9 cellular contexts compared by ENCODE assay signal in the genomic region with DNA sequence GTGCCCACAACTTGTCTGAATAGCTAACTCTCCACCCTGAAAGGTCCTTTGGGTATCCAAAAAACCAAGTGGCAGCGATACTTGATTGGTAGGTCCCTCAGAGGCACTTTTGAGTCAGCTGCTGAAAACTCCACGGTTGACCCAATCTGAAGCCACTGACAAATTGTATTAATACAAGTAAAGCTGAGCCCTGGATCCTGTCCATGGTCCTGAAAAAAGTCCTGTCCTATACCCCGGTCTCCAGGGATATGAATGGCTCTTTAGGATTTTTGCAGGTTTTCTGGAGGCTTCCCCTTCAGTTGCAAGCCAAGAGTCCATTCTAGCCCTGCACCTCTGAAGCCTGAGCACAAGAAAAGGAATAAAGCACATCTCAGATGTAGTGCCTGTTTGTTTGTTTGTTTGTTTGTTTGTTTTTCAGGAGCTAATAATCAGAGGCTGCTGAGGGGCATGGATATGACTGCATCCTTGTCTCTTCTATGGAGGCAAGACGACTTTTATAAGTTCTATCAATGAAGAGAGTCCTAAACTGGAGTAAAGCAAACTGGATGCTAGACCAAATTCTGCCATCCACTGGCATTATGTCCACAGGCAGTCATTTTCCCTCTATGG. TPM values are rescaled to one million over a fixed set of nuclear protein-coding genes. Genes with fewer than 3 reads are reported as not detected.
DNase-seq lines count a peak whose midpoint lies in the region.
"Had no signal": no experiment of that assay in that cellular context is flagged by ENCODE, and none has a peak within 500 bp of the region (broad histone marks: within the 10 kb centered on the region; RNA-seq: fewer than 3 reads in every experiment).

No MANE protein-coding gene starts in this region.

- in situ Hi-C loops in T47D (cut with HindIII; ENCODE audit: low pct_unique_long_range_greater_than_20kb, low sequenced_read_pairs): no loop called here

- DNase-seq in DMS 273 (lab: John Stamatoyannopoulos, UW; ENCODE audit: unreplicated experiment) (peak; percentile 63), DMS 273 treated with DMSO at 0.1 percent for 48 hours (lab: John Stamatoyannopoulos, UW) (no peak), M059J (ENCODE audit: low read depth) (peak; percentile 76), T47D (ENCODE audit: low read depth in 1 of 2, low spot score in 1 of 2) (peak; percentile 89 to 91), myocyte (ENCODE audit: low read depth) (peak; percentile 73), NCI-H524 treated with DMSO at 0.1 percent for 48 hours (lab: John Stamatoyannopoulos, UW) (no peak), NCI-H1436 treated with DMSO at 0.1 percent for 48 hours (lab: John Stamatoyannopoulos, UW) (no peak), cortex of kidney (lab: John Stamatoyannopoulos, UW) (no peak)

RNA-seq across cellular contexts. Expression of a gene that starts 1.7 kb away (rescaled TPM):
- 0.37 and 1.8 TPM in 2 replicates for total RNA-seq in M059J (2014; rRNA removed; shearing (Covaris generic))
- not detected in 2 replicates for total RNA-seq in myocyte
- 0.30 TPM for polyA plus RNA-seq in myocyte (2012)

RNA-seq across cellular contexts. Expression of a gene that starts 18.6 kb away (rescaled TPM):
- total RNA-seq in M059J (2014; rRNA removed; shearing (Covaris generic)): 1.5 and 2.3 TPM in 2 replicates
- total RNA-seq in myocyte: not detected in 2 replicates
- not detected for polyA plus RNA-seq in myocyte (2012)
- total RNA-seq: cerebellum had no signal

RNA-seq across cellular contexts. Expression of a gene that starts 55.3 kb away (rescaled TPM):
- 8.4 and 13.0 TPM in 2 replicates for total RNA-seq in M059J (2014; rRNA removed; shearing (Covaris generic))
- 14.7 and 15.2 TPM in 2 replicates for total RNA-seq in myocyte
- polyA plus RNA-seq in myocyte (2012): 10.3 TPM

Comparison
In these comparisons a context has a peak if more than half of its experiments do, and no peak if none do; other contexts are left out.
1. DNase-seq: peak in DMS 273 (single experiment), M059J (single experiment), T47D (2 of 2) and myocyte (single experiment); none in DMS 273 treated with DMSO at 0.1 percent for 48 hours (single experiment), NCI-H524 treated with DMSO at 0.1 percent for 48 hours (single experiment), NCI-H1436 treated with DMSO at 0.1 percent for 48 hours (single experiment) and cortex of kidney (single experiment).